Comparison of ENCODE assay signal across 8 cellular contexts in the genomic region with DNA sequence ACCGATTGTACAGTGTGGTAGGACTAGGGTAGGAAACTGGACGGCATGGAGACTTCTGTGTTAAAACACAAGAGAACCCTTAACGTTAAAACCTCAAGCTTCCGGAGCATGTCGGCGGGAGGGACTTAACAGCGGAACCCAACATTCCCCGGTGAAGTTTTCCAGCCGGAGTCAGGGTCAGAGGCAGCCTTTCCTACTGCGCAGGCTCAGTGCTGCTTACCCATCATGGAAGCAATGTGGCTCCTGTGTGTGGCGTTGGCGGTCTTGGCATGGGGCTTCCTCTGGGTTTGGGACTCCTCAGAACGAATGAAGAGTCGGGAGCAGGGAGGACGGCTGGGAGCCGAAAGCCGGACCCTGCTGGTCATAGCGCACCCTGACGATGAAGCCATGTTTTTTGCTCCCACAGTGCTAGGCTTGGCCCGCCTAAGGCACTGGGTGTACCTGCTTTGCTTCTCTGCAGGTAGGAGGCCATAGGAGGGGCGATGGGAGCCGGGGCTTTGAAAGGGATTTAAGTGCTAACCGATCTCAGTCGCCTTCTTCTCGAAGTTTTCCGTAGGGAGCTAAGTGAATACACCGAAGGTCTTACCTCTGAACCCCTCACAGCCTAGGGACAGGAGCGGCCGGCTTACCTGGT. TPM values are rescaled to one million over a fixed set of nuclear protein-coding genes. Genes with fewer than 3 reads are reported as not detected.
DNase-seq lines count a peak whose midpoint lies in the region; ATAC-seq and TF ChIP-seq lines count a peak whose summit lies in the region.

PIGL (plus strand) TSS at position 209 of the 634 bp plus-strand sequence; CDS start at position 226, 17 bp downstream.

- DNase-seq in NCI-H748 (lab: John Stamatoyannopoulos, UW; ENCODE audit: unreplicated experiment) (peak; percentile 95), dermis blood vessel endothelial cell (peak; percentile 98), left lobe of liver (ENCODE audit: low spot score) (peak; percentile 90)
- peak; percentile 80 to 90 for DNase-seq in activated CD4-positive, alpha-beta T cell treated with anti-CD3 and anti-CD28 coated beads, Interleukin-2, amount 50 U/mL, for 24 hours (ENCODE audit: low read depth in 1 of 2, low spot score in 1 of 2)
- peak; percentile 90 for DNase-seq in stimulated activated CD4-positive, alpha-beta T cell treated with anti-CD3 and anti-CD28 coated beads, Interleukin-1b, Interleukin-23, amount 100 ng/mL, for 48 hours

- peak; percentile 44 for ATAC-seq in HG03460 (IDR thresholded peaks at IDR 0.05; ENCODE audit: unreplicated experiment)
- peak; percentile 68 for ATAC-seq in left lobe of liver
- no peak for ATAC-seq in GM18858 (IDR thresholded peaks at IDR 0.05; ENCODE audit: unreplicated experiment)

- peak; percentile 94 for TF ChIP-seq POLR2A in GM15510 (IDR thresholded peaks at IDR 0.05; ENCODE audit: borderline replicate concordance, extremely low read depth, insufficient read length)

RNA-seq across cellular contexts. Expression of gene PIGL, which starts in this region (rescaled TPM):
- total RNA-seq in dermis blood vessel endothelial cell (9.2 and 10.1 TPM in 2 replicates), left lobe of liver (18.5 TPM)
